ENCODE assay signal across 1 cellular context in genomic region chr12:26339976-26340375, GRCh38.
TF ChIP-seq lines count a peak whose summit lies in the region.

No MANE protein-coding gene starts in this region.

TF ChIP-seq in IMR-90, 13 proteins besides CTCF, POLR2A, EP300 and RAD21:
- TF ChIP-seq RFX5 (IDR thresholded peaks at IDR 0.05; ENCODE audit: low read depth, low read length) (no peak), SMC3 (IDR thresholded peaks at IDR 0.05; ENCODE audit: low read depth, low read length) (no peak), MAZ (IDR thresholded peaks at IDR 0.05; ENCODE audit: borderline replicate concordance, low read depth, low read length) (no peak), MXI1 (IDR thresholded peaks at IDR 0.05; ENCODE audit: borderline replicate concordance, low read depth, low read length) (no peak), CEBPB (IDR thresholded peaks at IDR 0.05; ENCODE audit: low read depth, low read length) (no peak), MAFK (IDR thresholded peaks at IDR 0.05; ENCODE audit: low read depth, low read length) (no peak), BHLHE40 (IDR thresholded peaks at IDR 0.05; ENCODE audit: low read depth, low read length) (no peak), CHD1 (IDR thresholded peaks at IDR 0.05; ENCODE audit: low read depth, low read length) (no peak), ELK1 (IDR thresholded peaks at IDR 0.05; ENCODE audit: borderline replicate concordance, low read depth, low read length) (no peak), FOS (IDR thresholded peaks at IDR 0.05; ENCODE audit: low read depth, low read length) (no peak), NFE2L2 (IDR thresholded peaks at IDR 0.05; ENCODE audit: low read depth, low read length) (no peak), RCOR1 (IDR thresholded peaks at IDR 0.05; ENCODE audit: insufficient replicate concordance, low read length) (no peak)
- TF ChIP-seq, protein P1, sequence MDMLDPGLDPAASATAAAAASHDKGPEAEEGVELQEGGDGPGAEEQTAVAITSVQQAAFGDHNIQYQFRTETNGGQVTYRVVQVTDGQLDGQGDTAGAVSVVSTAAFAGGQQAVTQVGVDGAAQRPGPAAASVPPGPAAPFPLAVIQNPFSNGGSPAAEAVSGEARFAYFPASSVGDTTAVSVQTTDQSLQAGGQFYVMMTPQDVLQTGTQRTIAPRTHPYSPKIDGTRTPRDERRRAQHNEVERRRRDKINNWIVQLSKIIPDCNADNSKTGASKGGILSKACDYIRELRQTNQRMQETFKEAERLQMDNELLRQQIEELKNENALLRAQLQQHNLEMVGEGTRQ (IDR thresholded peaks at IDR 0.05; ENCODE audit: low read depth, low read length) = no peak
